21 cellular contexts compared by ENCODE assay signal in genomic region chr4:157897971-157898370, GRCh38.
"Had no signal": no experiment of that assay in that cellular context is flagged by ENCODE, and none has a peak within 500 bp of the region (broad histone marks: within the 10 kb centered on the region; RNA-seq: fewer than 3 reads in every experiment).

No MANE protein-coding gene starts in this region.

- H3K27ac Mint-ChIP-seq: effector memory CD8-positive, alpha-beta T cell; endodermal cell; mesothelial cell of epicardium had no signal

- H3K36me3 Mint-ChIP-seq: mesothelial cell of epicardium had no signal

- DNase-seq: dermis blood vessel endothelial cell; effector CD8-positive, alpha-beta T cell; effector memory CD8-positive, alpha-beta T cell; endodermal cell; erythroblast; esophagus squamous epithelium; foreskin fibroblast; foreskin melanocyte; gastrocnemius medialis; glutamatergic neuron; heart right ventricle; hippocampal formation; left cardiac atrium; left lung; left ventricle myocardium superior; lower lobe of right lung; mesenchymal stem cell; mucosa of descending colon had no signal

- H3K27me3 Mint-ChIP-seq: effector memory CD8-positive, alpha-beta T cell had no signal

- H3K27me3 ChIP-seq: esophagus squamous epithelium, gastrocnemius medialis, heart right ventricle, left lung had no signal

- H3K4me1 ChIP-seq: esophagus squamous epithelium, gastrocnemius medialis, heart right ventricle, left lung, lower lobe of right lung had no signal

- H3K4me3 Mint-ChIP-seq: effector memory CD8-positive, alpha-beta T cell; endodermal cell; mesothelial cell of epicardium had no signal

- H3K4me3 ChIP-seq: coronary artery, esophagus squamous epithelium, gastrocnemius medialis, heart right ventricle, left lung, lower lobe of right lung, mucosa of descending colon had no signal

- H3K9me3 ChIP-seq: esophagus squamous epithelium, gastrocnemius medialis, mucosa of descending colon had no signal

- H3K9me3 Mint-ChIP-seq: endodermal cell had no signal

- H3K27ac ChIP-seq: coronary artery, epithelial cell of prostate, esophagus squamous epithelium, gastrocnemius medialis, heart right ventricle, left lung, lower lobe of right lung had no signal

- H3K36me3 ChIP-seq: esophagus squamous epithelium, gastrocnemius medialis, heart right ventricle, left lung, lower lobe of right lung had no signal
